15 cellular contexts compared by ENCODE assay signal in the genomic region with DNA sequence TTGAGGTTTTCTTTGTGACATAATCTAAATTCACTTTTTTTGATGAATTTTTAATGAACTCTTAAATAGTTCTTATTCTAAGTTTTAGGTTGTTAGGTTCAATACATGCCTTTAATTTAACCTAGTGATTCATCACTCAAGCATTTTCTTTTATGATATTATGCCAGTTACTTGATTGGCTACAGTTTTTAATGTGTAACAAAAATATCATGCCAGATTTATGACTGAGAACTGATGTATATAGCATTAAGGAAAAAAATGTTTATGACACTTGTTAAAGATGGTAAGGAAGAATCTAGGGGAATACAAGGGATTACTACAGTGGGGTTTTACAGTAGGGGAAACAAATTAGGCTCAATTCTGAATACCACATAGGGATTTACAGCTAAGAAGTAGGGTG.
A peak's percentile ranks its signal among the peaks of the same experiment; 100 is the strongest.
DNase-seq lines count a peak whose midpoint lies in the region; ATAC-seq, FAIRE-seq and TF ChIP-seq lines count a peak whose summit lies in the region.
"Had no signal": no experiment of that assay in that cellular context is flagged by ENCODE, and none has a peak within 500 bp of the region (broad histone marks: within the 10 kb centered on the region; RNA-seq: fewer than 3 reads in every experiment).

No MANE protein-coding gene starts in this region.

- peak; percentile 27; the same call in 2 of the 3 replicates for ATAC-seq in RWPE2 (ENCODE audit: low read depth)
- ATAC-seq in activated T-cell treated with anti-CD3 and anti-CD28 coated beads, Interleukin-2, amount 50 U/mL, for 4 hours = no peak
- ATAC-seq in stimulated activated naive CD8-positive, alpha-beta T cell treated with anti-CD3 and anti-CD28 coated beads, Interleukin-15, Interleukin-2, amounts not matched to agents 100 U/mL and 50 U/mL, for 24 hours = no peak
- ATAC-seq: CD8-positive, alpha-beta T cell; GM12878 had no signal

- no peak for TF ChIP-seq CTCF in RWPE2 (IDR thresholded peaks at IDR 0.05; ENCODE audit: poor library complexity, severe bottlenecking)

- FAIRE-seq in frontal cortex (lab: Jason Lieb, UNC) = peak; percentile 50
- FAIRE-seq: GM12878, H1 had no signal

- H3K9me3 ChIP-seq in RWPE2 (ENCODE audit: severe bottlenecking) = no peaks in the 10 kb centered on the region
- H3K9me3 ChIP-seq: HAP-1 had no signal

- no peak overlapping the region for H3K4me3 ChIP-seq in RWPE2 (ENCODE audit: severe bottlenecking)
- H3K4me3 ChIP-seq: GM12878, HAP-1 had no signal

- DNase-seq in EL (peak; percentile 31), HCEC 1CT (peak; percentile 8), RWPE2 (ENCODE audit: low spot score) (no peak), frontal cortex (ENCODE audit: low spot score in 2 of 2) (no peak), epidermal melanocyte (ENCODE audit: insufficient read length, low spot score) (no peak)
- DNase-seq in activated T-cell treated with anti-CD3 and anti-CD28 coated beads, Interleukin-2, amount 50 U/mL, for 4 hours = no peak
- no peak for DNase-seq in stimulated activated naive CD8-positive, alpha-beta T cell treated with anti-CD3 and anti-CD28 coated beads, Interleukin-15, Interleukin-2, amounts not matched to agents 100 U/mL and 50 U/mL, for 24 hours
- DNase-seq: CD8-positive, alpha-beta T cell; COR-L47; DND-41; HFFc6 had no signal

- no peaks in the 10 kb centered on the region for H3K27me3 Mint-ChIP-seq in activated T-cell treated with anti-CD3 and anti-CD28 coated beads, Interleukin-2, amount 50 U/mL, for 4 hours (ENCODE audit: low read depth)

- H3K27me3 ChIP-seq in RWPE2 (ENCODE audit: insufficient read depth, poor library complexity, severe bottlenecking) = no peaks in the 10 kb centered on the region

- H3K27ac ChIP-seq in RWPE2 (ENCODE audit: poor library complexity, severe bottlenecking) = no peak overlapping the region

- H3K36me3 Mint-ChIP-seq in activated T-cell treated with anti-CD3 and anti-CD28 coated beads, Interleukin-2, amount 50 U/mL, for 4 hours (ENCODE audit: insufficient read depth) = no peaks in the 10 kb centered on the region
- H3K36me3 Mint-ChIP-seq: CD14-positive monocyte; CD8-positive, alpha-beta T cell had no signal

- peaks cover 2% of the 10 kb centered on the region for H3K9me3 Mint-ChIP-seq in activated T-cell treated with anti-CD3 and anti-CD28 coated beads, Interleukin-2, amount 50 U/mL, for 4 hours
- H3K9me3 Mint-ChIP-seq: HFFc6 had no signal

- H3K4me3 Mint-ChIP-seq in activated T-cell treated with anti-CD3 and anti-CD28 coated beads, Interleukin-2, amount 50 U/mL, for 4 hours = no peak overlapping the region
- H3K4me3 Mint-ChIP-seq: CD14-positive monocyte; CD8-positive, alpha-beta T cell; HFFc6 had no signal

- no peaks in the 10 kb centered on the region for H3K4me1 ChIP-seq in RWPE2 (ENCODE audit: insufficient read depth, poor library complexity, severe bottlenecking)

- no peaks in the 10 kb centered on the region for H3K36me3 ChIP-seq in RWPE2 (ENCODE audit: low read depth)
- H3K36me3 ChIP-seq: HAP-1 had no signal

- H3K4me1 Mint-ChIP-seq in activated T-cell treated with anti-CD3 and anti-CD28 coated beads, Interleukin-2, amount 50 U/mL, for 4 hours (ENCODE audit: low read depth) = no peaks in the 10 kb centered on the region
- H3K4me1 Mint-ChIP-seq: CD14-positive monocyte had no signal

Comparison
In these comparisons a context has a peak if more than half of its experiments do, and no peak if none do; other contexts are left out.
1. DNase-seq: peak in EL (single experiment) and HCEC 1CT (single experiment); none in RWPE2 (single experiment), frontal cortex (0 of 2), epidermal melanocyte (single experiment), activated T-cell treated with anti-CD3 and anti-CD28 coated beads, Interleukin-2, amount 50 U/mL, for 4 hours (single experiment) and stimulated activated naive CD8-positive, alpha-beta T cell treated with anti-CD3 and anti-CD28 coated beads, Interleukin-15, Interleukin-2, amounts not matched to agents 100 U/mL and 50 U/mL, for 24 hours (single experiment).